Comparison of ENCODE assay signal across 8 cellular contexts in the genomic region with DNA sequence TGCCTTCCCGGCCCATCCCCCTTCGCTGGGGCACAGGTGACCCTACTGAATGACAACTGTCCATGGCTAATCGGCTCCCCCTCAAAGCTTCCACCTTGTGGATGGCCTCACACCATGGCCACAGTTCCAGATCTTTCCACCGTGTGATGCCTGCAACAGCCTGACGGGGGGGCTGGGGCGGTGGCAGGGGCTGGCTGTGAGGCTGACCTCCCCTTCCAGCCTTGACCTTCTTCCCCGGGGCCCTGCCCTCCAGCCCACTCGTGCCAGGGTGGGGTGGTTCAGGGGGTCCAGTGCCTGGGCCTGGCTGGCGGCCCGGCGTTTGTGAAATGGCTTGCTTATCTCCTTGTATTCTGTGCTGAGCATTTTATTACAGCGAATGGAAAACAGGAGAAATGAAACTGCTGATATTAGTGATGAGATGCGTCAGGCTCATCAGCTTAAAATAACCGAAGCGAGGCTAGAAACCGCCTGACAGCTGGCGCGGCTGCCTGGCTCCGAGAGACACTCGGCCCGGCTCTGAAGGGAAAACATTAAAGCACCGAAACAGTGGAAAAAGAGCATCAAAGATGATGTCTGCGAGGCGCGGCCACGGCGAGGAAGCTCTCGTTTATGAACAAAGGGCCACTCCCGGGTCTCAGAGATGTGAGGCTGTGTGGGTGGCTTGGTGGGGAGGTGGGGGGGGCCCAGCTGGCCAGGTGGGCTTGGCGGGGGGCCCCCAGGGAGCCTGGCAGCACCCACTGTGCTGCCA. TPM values are rescaled to one million over a fixed set of nuclear protein-coding genes. Genes with fewer than 3 reads are reported as not detected.
DNase-seq lines count a peak whose midpoint lies in the region; ATAC-seq and TF ChIP-seq lines count a peak whose summit lies in the region.

No MANE protein-coding gene starts in this region.

- CTCF ChIA-PET in Calu3 (lab: Charles Lee) = no interaction called here

- H3K36me3 ChIP-seq in mucosa of stomach (ENCODE audit: control insufficient read depth, insufficient read depth, low read length) = no peaks in the 10 kb centered on the region

- H3K4me1 Mint-ChIP-seq in Calu3 (ENCODE audit: low read depth, unreplicated experiment) (peaks cover 5% of the 10 kb centered on the region), chondrocyte (ENCODE audit: low read depth) (peaks cover 3% of the 10 kb centered on the region)
- peaks cover 92% of the 10 kb centered on the region for H3K4me1 Mint-ChIP-seq in stimulated activated naive CD8-positive, alpha-beta T cell treated with anti-CD3 and anti-CD28 coated beads, Interleukin-15, amount 100 ng/mL, for 72 hours

- TF ChIP-seq CTCF in Calu3 (IDR thresholded peaks at IDR 0.05; ENCODE audit: unreplicated experiment) = peak; percentile 33
- peak; percentile 37 for TF ChIP-seq CTCF in chondrocyte (IDR thresholded peaks at IDR 0.05)

- BruUV-seq in Calu3 (replicated peaks; lab: Mats Ljungman, UMichigan) = no TSS peak

- H3K4me3 ChIP-seq in mucosa of stomach (ENCODE audit: low read length) = no peak overlapping the region

- peaks cover 34% of the 10 kb centered on the region for H3K27me3 ChIP-seq in mucosa of stomach (ENCODE audit: control insufficient read depth, insufficient read depth, low read length)

- no peaks in the 10 kb centered on the region for H3K9me3 ChIP-seq in mucosa of stomach (ENCODE audit: control insufficient read depth, low read length)

- H3K9ac ChIP-seq in mucosa of stomach (ENCODE audit: low read length) = peak overlapping the region; percentile 29

- H3K36me3 Mint-ChIP-seq in Calu3 (ENCODE audit: insufficient read depth, unreplicated experiment) (no peaks in the 10 kb centered on the region), chondrocyte (ENCODE audit: low read depth) (no peaks in the 10 kb centered on the region)

- DNase-seq in Calu3 (no peak), T-helper 2 cell (peak in 3 of 5 experiments; percentile 17 to 54 (median 46)), chondrocyte (ENCODE audit: low spot score) (peak; percentile 63), NCI-H2081 treated with DMSO at 0.1 percent for 48 hours (lab: John Stamatoyannopoulos, UW) (no peak)
- peak; percentile 65 to 73 for DNase-seq in stimulated activated naive CD8-positive, alpha-beta T cell treated with anti-CD3 and anti-CD28 coated beads, Interleukin-15, amount 100 ng/mL, for 72 hours

- H3K9me3 Mint-ChIP-seq in Calu3 (ENCODE audit: low read depth, unreplicated experiment) = peaks cover 9% of the 10 kb centered on the region
- no peaks in the 10 kb centered on the region for H3K9me3 Mint-ChIP-seq in chondrocyte (ENCODE audit: low read depth)
- peaks cover 15 to 18% of the 10 kb centered on the region in 2 donors for H3K9me3 Mint-ChIP-seq in stimulated activated naive CD8-positive, alpha-beta T cell treated with anti-CD3 and anti-CD28 coated beads, Interleukin-15, amount 100 ng/mL, for 72 hours

- ATAC-seq in GM21786 (IDR thresholded peaks at IDR 0.05; ENCODE audit: unreplicated experiment) = peak; percentile 44
- peak; percentile 47 for ATAC-seq in stimulated activated naive CD8-positive, alpha-beta T cell treated with anti-CD3 and anti-CD28 coated beads, Interleukin-15, amount 100 ng/mL, for 72 hours
- ATAC-seq in HG03097 (IDR thresholded peaks at IDR 0.05; ENCODE audit: low FRiP score, unreplicated experiment) = no peak

- peaks cover 15% of the 10 kb centered on the region for H3K4me1 ChIP-seq in mucosa of stomach (ENCODE audit: control insufficient read depth, insufficient read depth, low read length)

- intact Hi-C loops in Calu3 (cut with micrococcal nuclease; ENCODE audit: unreplicated experiment) = no loop called here

- H3K27ac Mint-ChIP-seq in Calu3 (ENCODE audit: unreplicated experiment) (no peak overlapping the region), chondrocyte (ENCODE audit: unreplicated experiment) (no peak overlapping the region)
- H3K27ac Mint-ChIP-seq in stimulated activated naive CD8-positive, alpha-beta T cell treated with anti-CD3 and anti-CD28 coated beads, Interleukin-15, amount 100 ng/mL, for 72 hours = peak overlapping the region; percentile 96 to 97

- no peak overlapping the region for H3K4me3 Mint-ChIP-seq in Calu3 (ENCODE audit: low read depth, unreplicated experiment)
- H3K4me3 Mint-ChIP-seq in chondrocyte (ENCODE audit: unreplicated experiment) = no peak overlapping the region
- H3K4me3 Mint-ChIP-seq in stimulated activated naive CD8-positive, alpha-beta T cell treated with anti-CD3 and anti-CD28 coated beads, Interleukin-15, amount 100 ng/mL, for 72 hours = peak overlapping the region; percentile 87 to 89

- H3K27me3 Mint-ChIP-seq in Calu3 (ENCODE audit: unreplicated experiment) (peaks cover 68% of the 10 kb centered on the region), chondrocyte (ENCODE audit: low read depth) (peaks cover 8% of the 10 kb centered on the region)
- peaks cover 18% of the 10 kb centered on the region for H3K27me3 Mint-ChIP-seq in stimulated activated naive CD8-positive, alpha-beta T cell treated with anti-CD3 and anti-CD28 coated beads, Interleukin-15, amount 100 ng/mL, for 72 hours

RNA-seq across cellular contexts. Expression of gene PDCD1, which starts 0.9 kb away (rescaled TPM):
- total RNA-seq in Calu3 (2022) (not detected in 2 replicates), chondrocyte (not detected in 3 replicates)

RNA-seq across cellular contexts. Expression of gene RTP5, which starts 9.9 kb away (rescaled TPM):
- total RNA-seq in Calu3 (2022) (not detected in 2 replicates), chondrocyte (not detected in 3 replicates)

RNA-seq across cellular contexts. Expression of gene NEU4, which starts 50.6 kb away (rescaled TPM):
- total RNA-seq in Calu3 (2022) (0.14 and 0.37 TPM in 2 replicates), chondrocyte (0.42 to 1.3 TPM (median 0.85 TPM) in 3 replicates)

Comparison
In these comparisons a context has a peak if more than half of its experiments do, and no peak if none do; other contexts are left out.
1. DNase-seq: peak in T-helper 2 cell (3 of 5), chondrocyte (single experiment) and stimulated activated naive CD8-positive, alpha-beta T cell treated with anti-CD3 and anti-CD28 coated beads, Interleukin-15, amount 100 ng/mL, for 72 hours (2 of 2); none in Calu3 (single experiment) and NCI-H2081 treated with DMSO at 0.1 percent for 48 hours (single experiment).
2. H3K27ac Mint-ChIP-seq: peak in stimulated activated naive CD8-positive, alpha-beta T cell treated with anti-CD3 and anti-CD28 coated beads, Interleukin-15, amount 100 ng/mL, for 72 hours (2 of 2); none in Calu3 (single experiment) and chondrocyte (single experiment).
3. H3K4me3 Mint-ChIP-seq: peak in stimulated activated naive CD8-positive, alpha-beta T cell treated with anti-CD3 and anti-CD28 coated beads, Interleukin-15, amount 100 ng/mL, for 72 hours (2 of 2); none in Calu3 (single experiment) and chondrocyte (single experiment).